ENCODE assay signal across 22 cellular contexts in genomic region chr14:69858801-69859200, GRCh38. TPM values are rescaled to one million over a fixed set of nuclear protein-coding genes. Genes with fewer than 3 reads are reported as not detected.
A peak's percentile ranks its signal among the peaks of the same experiment; 100 is the strongest.
DNase-seq lines count a peak whose midpoint lies in the region; ATAC-seq and TF ChIP-seq lines count a peak whose summit lies in the region.
"Had no signal": no experiment of that assay in that cellular context is flagged by ENCODE, and none has a peak within 500 bp of the region (broad histone marks: within the 10 kb centered on the region; RNA-seq: fewer than 3 reads in every experiment).

No MANE protein-coding gene starts in this region.

- H3K9me3 Mint-ChIP-seq in WTC11 (peaks cover 3% of the 10 kb centered on the region; the same call in 1 of the 2 replicates), neural progenitor cell (peaks cover 6% of the 10 kb centered on the region)
- H3K9me3 Mint-ChIP-seq: CD8-positive, alpha-beta memory T cell had no signal

- H3K27me3 Mint-ChIP-seq in WTC11 (ENCODE audit: low read depth) (peaks cover 12% of the 10 kb centered on the region), neural progenitor cell (ENCODE audit: insufficient read depth, low read depth) (peaks cover 2% of the 10 kb centered on the region)

- POLR2A ChIA-PET in WTC11 (lab: Charles Lee), result no interaction called here

- H3K9me3 ChIP-seq in neural progenitor cell (ENCODE audit: low read depth) (no peaks in the 10 kb centered on the region), vagina (no peaks in the 10 kb centered on the region)
- H3K9me3 ChIP-seq: BE2C had no signal

- H3K79me2 ChIP-seq in neural progenitor cell (ENCODE audit: low read depth), result no peaks in the 10 kb centered on the region

- no peak overlapping the region for H3K27ac Mint-ChIP-seq in WTC11
- H3K27ac Mint-ChIP-seq in neural progenitor cell, result no peak overlapping the region
- H3K27ac Mint-ChIP-seq: CD4-positive, CD25-positive, alpha-beta regulatory T cell had no signal

- intact Hi-C loops in vagina (cut with DNase I) (no loop called here), posterior vena cava (cut with DNase I) (no loop called here)

- H2AFZ ChIP-seq in neural progenitor cell (replicated peaks), result no peak overlapping the region

- H3K4me1 ChIP-seq in neural progenitor cell (peaks cover 38% of the 10 kb centered on the region), vagina (no peaks in the 10 kb centered on the region)
- H3K4me1 ChIP-seq: BE2C had no signal

- H3K27ac ChIP-seq in neural progenitor cell (no peak overlapping the region), vagina (no peak overlapping the region)

- H3K4me3 Mint-ChIP-seq in WTC11 (no peak overlapping the region), neural progenitor cell (no peak overlapping the region)
- H3K4me3 Mint-ChIP-seq: CD4-positive, CD25-positive, alpha-beta regulatory T cell; CD8-positive, alpha-beta memory T cell had no signal

- peaks cover 35% of the 10 kb centered on the region for H3F3A ChIP-seq in neural progenitor cell (ENCODE audit: low read depth)

- peak; percentile 59 for DNase-seq in H7
- DNase-seq in WTC11 (ENCODE audit: low spot score), result no peak
- DNase-seq in neural progenitor cell (ENCODE audit: low spot score), result no peak
- peak; percentile 34 to 43 for DNase-seq in vagina (ENCODE audit: extremely low spot score in 2 of 2)
- no peak for DNase-seq in posterior vena cava (ENCODE audit: low spot score)
- no peak for DNase-seq in AML-193 (lab: John Stamatoyannopoulos, UW)
- DNase-seq: BE2C; C1 segment of cervical spinal cord; CD4-positive, CD25-positive, alpha-beta regulatory T cell; CD8-positive, alpha-beta memory T cell; COR-L47; DMS 273 treated with DMSO at 0.1 percent for 48 hours; DMS53; DND-41; EL; GOT3; H9 had no signal

- H3K36me3 Mint-ChIP-seq in WTC11, result no peaks in the 10 kb centered on the region
- no peaks in the 10 kb centered on the region for H3K36me3 Mint-ChIP-seq in neural progenitor cell
- H3K36me3 Mint-ChIP-seq: CD4-positive, CD25-positive, alpha-beta regulatory T cell; CD8-positive, alpha-beta memory T cell had no signal

- no peak overlapping the region for H3K4me3 ChIP-seq in H7 (ENCODE audit: insufficient read depth, low read depth, low read length)
- no peak overlapping the region for H3K4me3 ChIP-seq in neural progenitor cell
- H3K4me3 ChIP-seq in vagina, result no peak overlapping the region
- H3K4me3 ChIP-seq: GM12878 had no signal

- H3K4me1 Mint-ChIP-seq in WTC11 (peaks cover 24% of the 10 kb centered on the region), neural progenitor cell (peaks cover 27% of the 10 kb centered on the region)
- H3K4me1 Mint-ChIP-seq: CD4-positive, CD25-positive, alpha-beta regulatory T cell; CD8-positive, alpha-beta memory T cell had no signal

- no peaks in the 10 kb centered on the region for H3K27me3 ChIP-seq in H7 (ENCODE audit: control insufficient read depth, insufficient read depth, low read length)
- H3K27me3 ChIP-seq in neural progenitor cell, result no peaks in the 10 kb centered on the region
- H3K27me3 ChIP-seq in vagina, result no peaks in the 10 kb centered on the region

- H3K9ac ChIP-seq in neural progenitor cell, result no peak overlapping the region

- CTCF ChIA-PET in WTC11 (lab: Charles Lee), result interaction anchor here (0.5 to 1.3 kb wide), 3 partner anchors 16 to 169 kb away, joined by 3 read pairs; no protein-coding TSS in a partner anchor

- TF ChIP-seq POLR2A in vagina (IDR thresholded peaks at IDR 0.05), result no peak

- no peak for TF ChIP-seq CTCF in WTC11 (IDR thresholded peaks at IDR 0.05)
- TF ChIP-seq CTCF in neural progenitor cell (IDR thresholded peaks at IDR 0.05), result no peak
- TF ChIP-seq CTCF in vagina (IDR thresholded peaks at IDR 0.05), result no peak

- peak overlapping the region; percentile 30 for H3K4me2 ChIP-seq in neural progenitor cell

- H3K36me3 ChIP-seq in H7 (replicated peaks; ENCODE audit: control insufficient read depth, insufficient read depth, low read length) (no peaks in the 10 kb centered on the region), neural progenitor cell (no peaks in the 10 kb centered on the region), vagina (no peaks in the 10 kb centered on the region)
- H3K36me3 ChIP-seq: BE2C had no signal

- peak; percentile 58 for ATAC-seq in WTC11
- no peak for ATAC-seq in HG03469 (IDR thresholded peaks at IDR 0.05; ENCODE audit: unreplicated experiment)
- ATAC-seq: GM12878 had no signal

- no peaks in the 10 kb centered on the region for H4K20me1 ChIP-seq in neural progenitor cell (ENCODE audit: low read depth)

TF ChIP-seq in WTC11, 78 proteins besides CTCF, POLR2A, EP300 and RAD21:
- TF ChIP-seq ZNF532 (CRISPR knock-in tag; IDR thresholded peaks at IDR 0.05; ENCODE audit: borderline replicate concordance) (no peak), ZNF263 (CRISPR knock-in tag; IDR thresholded peaks at IDR 0.05; ENCODE audit: low read depth) (0 out of 2 replicates have a peak, but pooled peaks have one; percentile 35)

RNA-seq across cellular contexts. Expression of gene SMOC1, which starts 20.4 kb away (rescaled TPM):
- 0.11 and 0.14 TPM in 2 replicates for total RNA-seq in H7 (2014; rRNA removed; shearing (Covaris generic))
- 0.76 to 1.1 TPM (median 1.0 TPM) in 3 replicates for total RNA-seq in WTC11 (2021)
- total RNA-seq in neural progenitor cell (ENCODE audit: low replicate concordance), result 89.3 and 158 TPM in 2 replicates
- 9.8 TPM for total RNA-seq in vagina
- 10 to 100 TPM in 1 of 2 donors, 1 to 10 TPM in 1; 7.1 to 28.9 TPM for total RNA-seq in posterior vena cava
- total RNA-seq: A172; CD4-positive, CD25-positive, alpha-beta regulatory T cell; CD8-positive, alpha-beta memory T cell; G401; HT-29 had no signal

Comparison
In these comparisons a context has a peak if more than half of its experiments do, and no peak if none do; other contexts are left out.
1. DNase-seq: peak in H7 (single experiment) and vagina (2 of 2); none in WTC11 (single experiment), neural progenitor cell (single experiment), posterior vena cava (single experiment) and AML-193 (0 of 2).